Comparison of ENCODE assay signal across 27 cellular contexts in the genomic region with DNA sequence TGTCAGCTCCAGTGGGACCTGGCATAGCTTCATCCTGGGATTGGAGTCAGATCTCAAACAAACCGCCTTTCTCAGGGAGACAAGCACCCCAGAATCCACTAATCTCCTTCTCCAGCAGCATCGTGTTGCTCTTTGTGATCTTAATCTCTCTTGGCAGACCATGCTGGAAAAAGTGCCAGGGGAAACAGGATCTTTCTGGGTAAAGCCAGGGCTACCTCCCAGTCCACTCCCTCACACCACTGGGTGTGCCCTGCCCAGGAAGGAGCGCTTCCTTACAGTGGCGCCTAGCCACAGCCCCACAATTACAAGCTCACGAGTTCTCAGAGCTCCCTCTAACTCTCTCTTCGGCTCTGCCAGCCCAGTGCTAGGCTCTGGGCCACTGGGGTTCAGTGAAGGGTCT. TPM values are rescaled to one million over a fixed set of nuclear protein-coding genes. Genes with fewer than 3 reads are reported as not detected.
DNase-seq lines count a peak whose midpoint lies in the region; ATAC-seq and TF ChIP-seq lines count a peak whose summit lies in the region.
"Had no signal": no experiment of that assay in that cellular context is flagged by ENCODE, and none has a peak within 500 bp of the region (broad histone marks: within the 10 kb centered on the region; RNA-seq: fewer than 3 reads in every experiment).

No MANE protein-coding gene starts in this region.

- POLR2A ChIA-PET in activated naive CD8-positive, alpha-beta T cell treated with anti-CD3 and anti-CD28 coated beads, Interleukin-2, amount 10 ng/mL, durations not matched to agents 7 days and 5 days (lab: Charles Lee) = no interaction called here
- POLR2A ChIA-PET in RWPE1 (lab: Yijun Ruan, JAX; ENCODE audit: low non-redundant PET) = no interaction called here

- H3K27ac ChIP-seq in RWPE1 (peak overlapping the region; percentile 66), transverse colon (no peak overlapping the region)
- H3K27ac ChIP-seq: neutrophil had no signal

- ATAC-seq in activated naive CD8-positive, alpha-beta T cell treated with anti-CD3 and anti-CD28 coated beads, Interleukin-2, amount 10 ng/mL, durations not matched to agents 7 days and 5 days (ENCODE audit: low read depth) = no peak
- peak; percentile 94 for ATAC-seq in left colon
- ATAC-seq: activated CD4-positive, alpha-beta T cell treated with anti-CD3 and anti-CD28 coated beads for 36 hours; Right ventricle myocardium inferior; SK-N-SH treated with all-trans-retinoic acid at 6 μM for 48 hours; T-helper 17 cell had no signal

- H3K4me3 ChIP-seq in transverse colon = no peak overlapping the region
- H3K4me3 ChIP-seq: smooth muscle cell had no signal

- no peaks in the 10 kb centered on the region for H3K27me3 ChIP-seq in transverse colon
- H3K27me3 ChIP-seq: neutrophil had no signal

- TF ChIP-seq EP300 in transverse colon (IDR thresholded peaks at IDR 0.05; ENCODE audit: low read depth) = no peak

- intact Hi-C loops in left colon (cut with DNase I, micrococcal nuclease) = no loop called here
- intact Hi-C loops in transverse colon (cut with DNase I; ENCODE audit: low total_unique reads) = no loop called here
- intact Hi-C loops in activated T-helper 1 cell treated with anti-CD3 and anti-CD28 coated beads, Interleukin-12 subunit alpha, Interleukin-12 subunit beta, Interleukin-2, Interleukin-4 antibody, amounts not matched to agents 30 ng/mL and 10 ng/mL and 1 ng/mL, durations not matched to agents 14 hours and 24 hours and 36 hours (cut with micrococcal nuclease) = no loop called here
- intact Hi-C loops in activated CD4-positive, alpha-beta T cell treated with anti-CD3 and anti-CD28 coated beads, Interleukin-2, amount 10 ng/mL, durations not matched to agents 24 days and 14 days (cut with micrococcal nuclease) = no loop called here

- H3K36me3 ChIP-seq in transverse colon = no peaks in the 10 kb centered on the region
- H3K36me3 ChIP-seq: neutrophil had no signal

- no peaks in the 10 kb centered on the region for H3K9me3 Mint-ChIP-seq in activated naive CD8-positive, alpha-beta T cell treated with anti-CD3 and anti-CD28 coated beads, Interleukin-2, amount 10 ng/mL, durations not matched to agents 7 days and 5 days
- peaks cover 2% of the 10 kb centered on the region for H3K9me3 Mint-ChIP-seq in activated naive CD8-positive, alpha-beta T cell treated with anti-CD3 and anti-CD28 coated beads for 36 hours
- peaks cover 6% of the 10 kb centered on the region for H3K9me3 Mint-ChIP-seq in activated T-helper 1 cell treated with anti-CD3 and anti-CD28 coated beads, Interleukin-12 subunit alpha, Interleukin-12 subunit beta, Interleukin-2, Interleukin-4 antibody, amounts not matched to agents 30 ng/mL and 10 ng/mL and 1 ng/mL, durations not matched to agents 14 hours and 24 hours and 36 hours
- peaks cover 5% of the 10 kb centered on the region for H3K9me3 Mint-ChIP-seq in activated CD4-positive, alpha-beta T cell treated with anti-CD3 and anti-CD28 coated beads, Interleukin-2, amount 10 ng/mL, durations not matched to agents 24 days and 14 days

- TF ChIP-seq CTCF in RWPE1 (conservative IDR thresholded peaks at IDR 0.05; ENCODE audit: low read depth) (no peak), transverse colon (IDR thresholded peaks at IDR 0.05) (no peak)

- no peak overlapping the region for H3K4me3 Mint-ChIP-seq in activated naive CD8-positive, alpha-beta T cell treated with anti-CD3 and anti-CD28 coated beads, Interleukin-2, amount 10 ng/mL, durations not matched to agents 7 days and 5 days
- no peak overlapping the region for H3K4me3 Mint-ChIP-seq in activated naive CD8-positive, alpha-beta T cell treated with anti-CD3 and anti-CD28 coated beads for 36 hours
- H3K4me3 Mint-ChIP-seq in activated T-helper 1 cell treated with anti-CD3 and anti-CD28 coated beads, Interleukin-12 subunit alpha, Interleukin-12 subunit beta, Interleukin-2, Interleukin-4 antibody, amounts not matched to agents 30 ng/mL and 10 ng/mL and 1 ng/mL, durations not matched to agents 14 hours and 24 hours and 36 hours = no peak overlapping the region
- H3K4me3 Mint-ChIP-seq in activated CD4-positive, alpha-beta T cell treated with anti-CD3 and anti-CD28 coated beads, Interleukin-2, amount 10 ng/mL, durations not matched to agents 24 days and 14 days = no peak overlapping the region
- H3K4me3 Mint-ChIP-seq: activated CD4-positive, alpha-beta T cell treated with anti-CD3 and anti-CD28 coated beads for 36 hours; activated T-cell treated with anti-CD3 and anti-CD28 coated beads, Interleukin-2, amount 50 U/mL, for 24 hours; B cell; T-helper 17 cell had no signal

- in situ Hi-C loops in transverse colon (cut with MboI; ENCODE audit: low pct_ligation_motif_present in 1 of 4, low pct_unique_long_range_greater_than_20kb in 1 of 4, low sequenced_read_pairs in 3 of 4) = no loop called here

- H3K27me3 Mint-ChIP-seq in activated naive CD8-positive, alpha-beta T cell treated with anti-CD3 and anti-CD28 coated beads, Interleukin-2, amount 10 ng/mL, durations not matched to agents 7 days and 5 days = peaks cover 26% of the 10 kb centered on the region
- H3K27me3 Mint-ChIP-seq in activated naive CD8-positive, alpha-beta T cell treated with anti-CD3 and anti-CD28 coated beads for 36 hours = no peaks in the 10 kb centered on the region
- peaks cover 21% of the 10 kb centered on the region for H3K27me3 Mint-ChIP-seq in activated T-helper 1 cell treated with anti-CD3 and anti-CD28 coated beads, Interleukin-12 subunit alpha, Interleukin-12 subunit beta, Interleukin-2, Interleukin-4 antibody, amounts not matched to agents 30 ng/mL and 10 ng/mL and 1 ng/mL, durations not matched to agents 14 hours and 24 hours and 36 hours (ENCODE audit: insufficient read depth)
- H3K27me3 Mint-ChIP-seq in activated CD4-positive, alpha-beta T cell treated with anti-CD3 and anti-CD28 coated beads, Interleukin-2, amount 10 ng/mL, durations not matched to agents 24 days and 14 days = peaks cover 18% of the 10 kb centered on the region
- H3K27me3 Mint-ChIP-seq: activated CD4-positive, alpha-beta T cell treated with anti-CD3 and anti-CD28 coated beads for 36 hours; activated T-cell treated with anti-CD3 and anti-CD28 coated beads, Interleukin-2, amount 50 U/mL, for 24 hours had no signal

- H3K4me1 Mint-ChIP-seq in activated naive CD8-positive, alpha-beta T cell treated with anti-CD3 and anti-CD28 coated beads, Interleukin-2, amount 10 ng/mL, durations not matched to agents 7 days and 5 days = peaks cover 4% of the 10 kb centered on the region
- peaks cover 4% of the 10 kb centered on the region for H3K4me1 Mint-ChIP-seq in activated naive CD8-positive, alpha-beta T cell treated with anti-CD3 and anti-CD28 coated beads for 36 hours
- H3K4me1 Mint-ChIP-seq in activated T-helper 1 cell treated with anti-CD3 and anti-CD28 coated beads, Interleukin-12 subunit alpha, Interleukin-12 subunit beta, Interleukin-2, Interleukin-4 antibody, amounts not matched to agents 30 ng/mL and 10 ng/mL and 1 ng/mL, durations not matched to agents 14 hours and 24 hours and 36 hours (ENCODE audit: low read depth) = no peaks in the 10 kb centered on the region
- no peaks in the 10 kb centered on the region for H3K4me1 Mint-ChIP-seq in activated CD4-positive, alpha-beta T cell treated with anti-CD3 and anti-CD28 coated beads, Interleukin-2, amount 10 ng/mL, durations not matched to agents 24 days and 14 days
- H3K4me1 Mint-ChIP-seq: B cell, T-helper 17 cell had no signal

- CTCF ChIA-PET in RWPE1 (lab: Yijun Ruan, JAX) = interaction anchor here (0.5 kb wide), 1 partner anchor 593 kb away, joined by 3 read pairs; no protein-coding TSS in a partner anchor

- no peak for TF ChIP-seq POLR2A in transverse colon (IDR thresholded peaks at IDR 0.05)

- WGBS in transverse colon (ENCODE audit: low coverage in 1 of 2), 2 donors = 28% methylated on average over 6 of the region's 6 CpGs; no CpG with 5 or more reads in 1 of the 2 donors

- DNase-seq in activated naive CD8-positive, alpha-beta T cell treated with anti-CD3 and anti-CD28 coated beads, Interleukin-2, amount 10 ng/mL, durations not matched to agents 7 days and 5 days = no peak
- no peak for DNase-seq in activated naive CD8-positive, alpha-beta T cell treated with anti-CD3 and anti-CD28 coated beads for 36 hours
- DNase-seq in RWPE1 (ENCODE audit: low spot score) = peak; percentile 41
- DNase-seq in left colon = peak; percentile 25 to 32
- DNase-seq in transverse colon = peak; percentile 21
- no peak for DNase-seq in activated T-helper 1 cell treated with anti-CD3 and anti-CD28 coated beads, Interleukin-12 subunit alpha, Interleukin-12 subunit beta, Interleukin-2, Interleukin-4 antibody, amounts not matched to agents 30 ng/mL and 10 ng/mL and 1 ng/mL, durations not matched to agents 14 hours and 24 hours and 36 hours (ENCODE audit: low spot score)
- no peak for DNase-seq in activated CD4-positive, alpha-beta T cell treated with anti-CD3 and anti-CD28 coated beads, Interleukin-2, amount 10 ng/mL, durations not matched to agents 24 days and 14 days
- DNase-seq in COR-L47 (lab: John Stamatoyannopoulos, UW) = no peak
- DNase-seq: activated CD4-positive, alpha-beta T cell treated with anti-CD3 and anti-CD28 coated beads for 36 hours; activated naive CD4-positive, alpha-beta T cell treated with anti-CD3 and anti-CD28 coated beads, Interleukin-2, amount 50 U/mL, for 16 hours; activated T-cell treated with anti-CD3 and anti-CD28 coated beads, Interleukin-2, amount 50 U/mL, for 24 hours; DMS53; effector memory CD4-positive, alpha-beta T cell; mesenchymal stem cell; NCI-H1105; NCI-H2029; NCI-H2227 treated with DMSO at 0.1 percent for 48 hours; NCI-H748 treated with DMSO at 0.1 percent for 48 hours; stimulated activated CD4-positive, alpha-beta T cell treated with anti-CD3 and anti-CD28 coated beads, Interleukin-1b, Interleukin-23, amount 100 ng/mL, for 48 hours; stimulated activated CD8-positive, alpha-beta memory T cell treated with anti-CD3 and anti-CD28 coated beads, Interleukin-4, amount 100 ng/mL, for 48 hours; T-helper 17 cell; trophoblast cell had no signal

- peaks cover 0 to 4% of the 10 kb centered on the region in 2 donors for H3K9me3 ChIP-seq in transverse colon
- H3K9me3 ChIP-seq: neutrophil had no signal

- peaks cover 0 to 3% (median 0%) of the 10 kb centered on the region in 4 donors for H3K4me1 ChIP-seq in transverse colon

- H3K36me3 Mint-ChIP-seq in activated naive CD8-positive, alpha-beta T cell treated with anti-CD3 and anti-CD28 coated beads, Interleukin-2, amount 10 ng/mL, durations not matched to agents 7 days and 5 days = no peaks in the 10 kb centered on the region
- H3K36me3 Mint-ChIP-seq in activated naive CD8-positive, alpha-beta T cell treated with anti-CD3 and anti-CD28 coated beads for 36 hours = peaks cover 2% of the 10 kb centered on the region
- no peaks in the 10 kb centered on the region for H3K36me3 Mint-ChIP-seq in activated T-helper 1 cell treated with anti-CD3 and anti-CD28 coated beads, Interleukin-12 subunit alpha, Interleukin-12 subunit beta, Interleukin-2, Interleukin-4 antibody, amounts not matched to agents 30 ng/mL and 10 ng/mL and 1 ng/mL, durations not matched to agents 14 hours and 24 hours and 36 hours (ENCODE audit: low read depth)
- peaks cover 2% of the 10 kb centered on the region for H3K36me3 Mint-ChIP-seq in activated CD4-positive, alpha-beta T cell treated with anti-CD3 and anti-CD28 coated beads, Interleukin-2, amount 10 ng/mL, durations not matched to agents 24 days and 14 days (ENCODE audit: low read depth)

- peak overlapping the region; percentile 22 for H3K27ac Mint-ChIP-seq in activated naive CD8-positive, alpha-beta T cell treated with anti-CD3 and anti-CD28 coated beads, Interleukin-2, amount 10 ng/mL, durations not matched to agents 7 days and 5 days
- no peak overlapping the region for H3K27ac Mint-ChIP-seq in activated naive CD8-positive, alpha-beta T cell treated with anti-CD3 and anti-CD28 coated beads for 36 hours
- no peak overlapping the region for H3K27ac Mint-ChIP-seq in activated T-helper 1 cell treated with anti-CD3 and anti-CD28 coated beads, Interleukin-12 subunit alpha, Interleukin-12 subunit beta, Interleukin-2, Interleukin-4 antibody, amounts not matched to agents 30 ng/mL and 10 ng/mL and 1 ng/mL, durations not matched to agents 14 hours and 24 hours and 36 hours
- H3K27ac Mint-ChIP-seq in activated CD4-positive, alpha-beta T cell treated with anti-CD3 and anti-CD28 coated beads, Interleukin-2, amount 10 ng/mL, durations not matched to agents 24 days and 14 days = no peak overlapping the region
- H3K27ac Mint-ChIP-seq: activated CD4-positive, alpha-beta T cell treated with anti-CD3 and anti-CD28 coated beads for 36 hours; activated T-cell treated with anti-CD3 and anti-CD28 coated beads, Interleukin-2, amount 50 U/mL, for 24 hours; B cell had no signal

RNA-seq across cellular contexts. Expression of a gene that starts 32.2 kb away (rescaled TPM):
- total RNA-seq in activated naive CD8-positive, alpha-beta T cell treated with anti-CD3 and anti-CD28 coated beads, Interleukin-2, amount 10 ng/mL, durations not matched to agents 7 days and 5 days = 1,000 to 10,000 TPM; 1,785 to 1,910 TPM
- 1,000 to 10,000 TPM; 2,276 to 2,343 TPM for total RNA-seq in activated naive CD8-positive, alpha-beta T cell treated with anti-CD3 and anti-CD28 coated beads for 36 hours
- total RNA-seq in left colon = 1,000 to 10,000 TPM; 1,228 to 1,338 TPM
- total RNA-seq in transverse colon = 100 to 1,000 TPM; 279 to 742 (median 450) TPM
- total RNA-seq in activated T-helper 1 cell treated with anti-CD3 and anti-CD28 coated beads, Interleukin-12 subunit alpha, Interleukin-12 subunit beta, Interleukin-2, Interleukin-4 antibody, amounts not matched to agents 30 ng/mL and 10 ng/mL and 1 ng/mL, durations not matched to agents 14 hours and 24 hours and 36 hours = 1,633 and 1,710 TPM in 2 replicates
- 1,827 and 1,829 TPM in 2 replicates for total RNA-seq in activated CD4-positive, alpha-beta T cell treated with anti-CD3 and anti-CD28 coated beads, Interleukin-2, amount 10 ng/mL, durations not matched to agents 24 days and 14 days

Comparison
In these comparisons a context has a peak if more than half of its experiments do, and no peak if none do; other contexts are left out.
1. DNase-seq: peak in RWPE1 (single experiment), left colon (2 of 2) and transverse colon (single experiment); none in activated naive CD8-positive, alpha-beta T cell treated with anti-CD3 and anti-CD28 coated beads, Interleukin-2, amount 10 ng/mL, durations not matched to agents 7 days and 5 days (single experiment), activated naive CD8-positive, alpha-beta T cell treated with anti-CD3 and anti-CD28 coated beads for 36 hours (single experiment), activated T-helper 1 cell treated with anti-CD3 and anti-CD28 coated beads, Interleukin-12 subunit alpha, Interleukin-12 subunit beta, Interleukin-2, Interleukin-4 antibody, amounts not matched to agents 30 ng/mL and 10 ng/mL and 1 ng/mL, durations not matched to agents 14 hours and 24 hours and 36 hours (single experiment), activated CD4-positive, alpha-beta T cell treated with anti-CD3 and anti-CD28 coated beads, Interleukin-2, amount 10 ng/mL, durations not matched to agents 24 days and 14 days (single experiment) and COR-L47 (single experiment).